1 cellular context compared by ENCODE assay signal in genomic region chr9:128771745-128772519, GRCh38.
TF ChIP-seq lines count a peak whose summit lies in the region.

TSS of gene ZER1 (minus strand) at chr9:128771927. CDS start at chr9:128755565, 16,362 bp downstream.

TF ChIP-seq in A549, 52 proteins besides CTCF, POLR2A, EP300 and RAD21 (continued from another document):
- TF ChIP-seq JUN (IDR thresholded peaks at IDR 0.05) (peak; percentile 63 to 98; a peak in 4 of 5 replicates), RARB (CRISPR knock-in tag; IDR thresholded peaks at IDR 0.05) (no peak), JUNB (IDR thresholded peaks at IDR 0.05) (no peak), RNF2 (IDR thresholded peaks at IDR 0.05; ENCODE audit: borderline replicate concordance, low read depth) (no peak), CHD4 (IDR thresholded peaks at IDR 0.05; ENCODE audit: borderline replicate concordance) (no peak), NR3C1 (IDR thresholded peaks at IDR 0.05) (no peak), HEYL (CRISPR knock-in tag; IDR thresholded peaks at IDR 0.05) (no peak), FOSB (CRISPR knock-in tag; IDR thresholded peaks at IDR 0.05) (no peak), NFE2L2 (conservative IDR thresholded peaks at IDR 0.05; ENCODE audit: low read length) (no peak), MYC (IDR thresholded peaks at IDR 0.05; ENCODE audit: borderline replicate concordance, low read length) (peak; percentile 62; the same call in 1 of the 2 replicates), ELK1 (IDR thresholded peaks at IDR 0.05; ENCODE audit: low read depth, low read length) (no peak), BHLHE40 (IDR thresholded peaks at IDR 0.05; ENCODE audit: low read depth, low read length) (peak; percentile 48; the same call in 1 of the 2 replicates), NPAS2 (CRISPR knock-in tag; IDR thresholded peaks at IDR 0.05; ENCODE audit: borderline replicate concordance) (no peak), ZNF302 (CRISPR knock-in tag; IDR thresholded peaks at IDR 0.05) (no peak), GATA3 (IDR thresholded peaks at IDR 0.05; ENCODE audit: borderline replicate concordance) (peak; percentile 35; the same call in 1 of the 2 replicates), HMGXB4 (CRISPR knock-in tag; IDR thresholded peaks at IDR 0.05; ENCODE audit: borderline replicate concordance) (peak; percentile 40; the same call in 1 of the 2 replicates), E2F6 (IDR thresholded peaks at IDR 0.05; ENCODE audit: borderline replicate concordance, low read depth) (peak; percentile 50; the same call in 1 of the 2 replicates), HDAC2 (IDR thresholded peaks at IDR 0.05) (no peak), CHD2 (IDR thresholded peaks at IDR 0.05; ENCODE audit: low read length, partially characterized antibody) (peak; percentile 13), RCOR1 (IDR thresholded peaks at IDR 0.05; ENCODE audit: low read depth, low read length) (no peak), SMC3 (IDR thresholded peaks at IDR 0.05) (peak; percentile 38; the same call in 1 of the 3 replicates), FOXS1 (CRISPR knock-in tag; IDR thresholded peaks at IDR 0.05) (no peak), KDM5A (IDR thresholded peaks at IDR 0.05) (peak; percentile 26; the same call in 1 of the 2 replicates), ATOH8 (CRISPR knock-in tag; IDR thresholded peaks at IDR 0.05; ENCODE audit: low read depth) (no peak), CBX2 (IDR thresholded peaks at IDR 0.05; ENCODE audit: borderline replicate concordance, low read depth) (no peak), HOXA7 (CRISPR knock-in tag; IDR thresholded peaks at IDR 0.05) (no peak), REST (IDR thresholded peaks at IDR 0.05) (no peak), ESRRA (IDR thresholded peaks at IDR 0.05; ENCODE audit: borderline replicate concordance, low read length) (no peak), ZFP36 (IDR thresholded peaks at IDR 0.05; ENCODE audit: borderline replicate concordance, partially characterized antibody) (no peak), MAZ (IDR thresholded peaks at IDR 0.05; ENCODE audit: borderline replicate concordance, low read depth, low read length) (0 out of 2 replicates have a peak, but pooled peaks have one; percentile 65), ZSCAN20 (CRISPR knock-in tag; IDR thresholded peaks at IDR 0.05) (no peak)
